Comparison of ENCODE assay signal across 11 cellular contexts in genomic region chr2:95073856-95074662, GRCh38. TPM values are rescaled to one million over a fixed set of nuclear protein-coding genes. Genes with fewer than 3 reads are reported as not detected.
DNase-seq lines count a peak whose midpoint lies in the region; ATAC-seq, FAIRE-seq and TF ChIP-seq lines count a peak whose summit lies in the region.
"Had no signal": no experiment of that assay in that cellular context is flagged by ENCODE, and none has a peak within 500 bp of the region (broad histone marks: within the 10 kb centered on the region; RNA-seq: fewer than 3 reads in every experiment).

No MANE protein-coding gene starts in this region.

- TF ChIP-seq CTCF in SK-N-SH (IDR thresholded peaks at IDR 0.05) (no peak), H1 (IDR thresholded peaks at IDR 0.05; ENCODE audit: control extremely low read depth in 1 of 3, insufficient read depth in 1 of 3, low read depth in 1 of 3, low read length in 3 of 3) (no peak)

- ATAC-seq in SK-N-SH treated with all-trans-retinoic acid at 6 μM for 48 hours (no peak), T-cell (replicated peaks in 1 of 4) (peak in 2 of 4 experiments; percentile 1 to 2), GM21737 (IDR thresholded peaks at IDR 0.05; ENCODE audit: unreplicated experiment) (no peak)

- H3K36me3 ChIP-seq in SK-N-SH (replicated peaks in 1 of 2; ENCODE audit: control insufficient read depth in 1 of 2, insufficient read depth in 2 of 2, low read length in 1 of 2) (no peaks in the 10 kb centered on the region), H1 (ENCODE audit: control insufficient read depth in 2 of 4, insufficient read depth in 4 of 4, low read length in 3 of 4) (no peaks in the 10 kb centered on the region)

- no peaks in the 10 kb centered on the region for H3F3A ChIP-seq in SK-N-SH (replicated peaks; ENCODE audit: insufficient read depth)

- H4K91ac ChIP-seq in H1 (replicated peaks; ENCODE audit: insufficient read length, low read length), result no peak overlapping the region

- POLR2A ChIA-PET in SK-N-SH (lab: Yijun Ruan, JAX), result no interaction called here
- POLR2A ChIA-PET in T-cell (lab: Charles Lee), result interaction anchor here in 1 of 2 donors (0.8 kb wide), 1 partner anchor 19 kb away, joined by 5 read pairs; no protein-coding TSS in a partner anchor
- POLR2A ChIA-PET in H1 (lab: Charles Lee; ENCODE audit: partially characterized antibody), result no interaction called here
- POLR2A ChIA-PET in HEK293T (lab: Yijun Ruan, JAX), result no interaction called here

- H3K4me1 ChIP-seq in SK-N-SH (ENCODE audit: control insufficient read depth in 1 of 2, insufficient read depth in 2 of 2, low read depth in 1 of 2, low read length in 1 of 2), result peaks cover 0 to 7% of the 10 kb centered on the region in 2 experiments; a peak in 1 of 4 replicates
- H3K4me1 ChIP-seq in H1 (replicated peaks in 1 of 4; ENCODE audit: control insufficient read depth in 3 of 4, insufficient read depth in 4 of 4, low read length in 3 of 4), result peaks cover 0 to 4% (median 2%) of the 10 kb centered on the region in 4 experiments; a peak in 5 of 7 replicates

- H4K20me1 ChIP-seq in SK-N-SH (ENCODE audit: insufficient read depth), result no peaks in the 10 kb centered on the region
- no peaks in the 10 kb centered on the region for H4K20me1 ChIP-seq in H1 (replicated peaks in 1 of 2; ENCODE audit: control insufficient read depth in 1 of 2, insufficient read depth in 2 of 2, low read length in 2 of 2)

- H3K27me3 Mint-ChIP-seq in T-cell, result no peaks in the 10 kb centered on the region

- H3K27me3 ChIP-seq in SK-N-SH (ENCODE audit: insufficient read depth) (peaks cover 81% of the 10 kb centered on the region), H1 (replicated peaks in 1 of 4; ENCODE audit: control insufficient read depth in 3 of 4, extremely low read depth in 1 of 4, insufficient read depth in 3 of 4, low read length in 3 of 4) (peaks cover 0 to 15% (median 12%) of the 10 kb centered on the region in 4 experiments; a peak in 4 of 7 replicates)

- H3K27ac ChIP-seq in SK-N-SH (ENCODE audit: low read depth in 2 of 2, low read length in 1 of 2), result no peak overlapping the region
- no peak overlapping the region for H3K27ac ChIP-seq in H1 (ENCODE audit: low read depth, low read length)

- no peaks in the 10 kb centered on the region for H3K9me3 ChIP-seq in SK-N-SH
- peaks cover 11 to 50% of the 10 kb centered on the region in 2 experiments; a peak in 3 of 4 replicates for H3K9me3 ChIP-seq in H1 (ENCODE audit: insufficient read depth in 2 of 2, low read depth in 1 of 2, low read length in 1 of 2)

- no peak overlapping the region for H3K4me3 ChIP-seq in SK-N-SH (ENCODE audit: low read depth in 2 of 2, low read length in 1 of 2)
- H3K4me3 ChIP-seq in H1 (ENCODE audit: extremely low read depth in 1 of 4, insufficient read depth in 2 of 4, low read depth in 3 of 4, low read length in 4 of 4), result no peak overlapping the region

- no peak overlapping the region for H2BK120ac ChIP-seq in H1 (replicated peaks; ENCODE audit: low read depth, low read length)

- peak; percentile 12 for DNase-seq in SK-N-SH
- DNase-seq in T-cell, result no peak
- DNase-seq in H1 (ENCODE audit: low read depth in 1 of 2, low spot score in 2 of 2), result no peak
- peak; percentile 50 for DNase-seq in posterior vena cava (ENCODE audit: low spot score)
- no peak for DNase-seq in NCI-H748 (lab: John Stamatoyannopoulos, UW; ENCODE audit: unreplicated experiment)
- no peak for DNase-seq in HEK293T (ENCODE audit: extremely low spot score)
- DNase-seq: 8988T, DMS 273 treated with DMSO at 0.1 percent for 48 hours, MM.1S had no signal

- H3K4me2 ChIP-seq in SK-N-SH (no peak overlapping the region), H1 (ENCODE audit: insufficient read depth in 1 of 2, low read depth in 2 of 2, low read length in 2 of 2) (no peak overlapping the region)

- no peak overlapping the region for H2BK20ac ChIP-seq in H1 (ENCODE audit: low read length)

- no peak overlapping the region for H3K14ac ChIP-seq in H1 (ENCODE audit: insufficient read length)

- 0 out of 2 replicates have a peak, but pooled peaks cover under 1% of the 10 kb centered on the region for H3K23me2 ChIP-seq in H1 (ENCODE audit: low read depth, low read length)

- H3K9ac ChIP-seq in SK-N-SH (no peak overlapping the region), H1 (replicated peaks in 1 of 4; ENCODE audit: extremely low read depth in 1 of 4, low read depth in 3 of 4, low read length in 3 of 4) (no peak overlapping the region)

- no peak for TF ChIP-seq POLR2A in H1 (IDR thresholded peaks at IDR 0.05; ENCODE audit: control extremely low read depth in 1 of 2, low read depth in 2 of 2, low read length in 2 of 2)

- no peak overlapping the region for H2AK5ac ChIP-seq in H1 (ENCODE audit: low read depth, low read length)

- H3K4me3 Mint-ChIP-seq in T-cell, result peak overlapping the region; percentile 70 to 88 (median 81)

- no peak overlapping the region for H3K18ac ChIP-seq in H1 (ENCODE audit: extremely low read depth, low read length)

- TF ChIP-seq RAD21 in SK-N-SH (IDR thresholded peaks at IDR 0.05; ENCODE audit: low read length), result no peak
- no peak for TF ChIP-seq RAD21 in H1 (IDR thresholded peaks at IDR 0.05 in 1 of 2, conservative IDR thresholded peaks at IDR 0.05 in 1 of 2; ENCODE audit: low read depth in 2 of 2, low read length in 2 of 2)

- H3K79me2 ChIP-seq in SK-N-SH (ENCODE audit: insufficient read depth), result no peaks in the 10 kb centered on the region
- no peaks in the 10 kb centered on the region for H3K79me2 ChIP-seq in H1 (ENCODE audit: control insufficient read depth in 1 of 2, insufficient read depth in 2 of 2, low read length in 2 of 2)

- H2BK15ac ChIP-seq in H1 (ENCODE audit: low read length), result no peak overlapping the region

- TF ChIP-seq EP300 in SK-N-SH (IDR thresholded peaks at IDR 0.05; ENCODE audit: borderline replicate concordance in 1 of 2, low read depth in 1 of 2, low read length in 1 of 2) (no peak), H1 (IDR thresholded peaks at IDR 0.05; ENCODE audit: borderline replicate concordance in 1 of 2, low read depth in 2 of 2, low read length in 2 of 2) (no peak)

- peaks cover 64 to 72% (median 68%) of the 10 kb centered on the region in 3 donors for H3K4me1 Mint-ChIP-seq in T-cell

- no peak overlapping the region for H4K5ac ChIP-seq in H1 (ENCODE audit: insufficient read length, low read depth, low read length)

- no peaks in the 10 kb centered on the region for H3K79me1 ChIP-seq in H1 (ENCODE audit: low read depth, low read length)

- peak overlapping the region; percentile 98 to 99 for H3K27ac Mint-ChIP-seq in T-cell

- no peak overlapping the region for H2BK12ac ChIP-seq in H1 (ENCODE audit: low read depth, low read length)

- H3K9me3 Mint-ChIP-seq in T-cell, result peaks cover 0 to 4% (median 0%) of the 10 kb centered on the region in 3 donors

- H3K56ac ChIP-seq in H1 (replicated peaks; ENCODE audit: insufficient read length, low read depth, low read length), result no peak overlapping the region

- no peak for FAIRE-seq in H1 (lab: Jason Lieb, UNC)

- H2BK5ac ChIP-seq in H1 (ENCODE audit: low read depth, low read length), result no peak overlapping the region

- no peak overlapping the region for H3K4ac ChIP-seq in H1 (replicated peaks; ENCODE audit: insufficient read length, low read depth, low read length)

- peak overlapping the region; percentile 35; the same call in 1 of the 2 replicates for H4K8ac ChIP-seq in H1 (ENCODE audit: extremely low read depth, insufficient read depth, low read length)

- WGBS in SK-N-SH (ENCODE audit: low lambda C conversion rate), result 0% methylated on average over 3 of the region's 18 CpGs
- WGBS in H1 (ENCODE audit: extremely low coverage in 1 of 2, insufficient coverage in 1 of 2, insufficient read length in 1 of 2, insufficient replicate concordance in 2 of 2, low coverage in 1 of 2, low lambda C conversion rate in 2 of 2, missing lambda C conversion rate in 1 of 2), 2 experiments, result 85% methylated on average over 18 of the region's 18 CpGs; no CpG with 5 or more reads in 1 of the 2 experiments

- CTCF ChIA-PET in SK-N-SH (lab: Yijun Ruan, JAX) (interaction anchor here (1.0 to 6.8 kb wide), 5 partner anchors 20 to 118 kb away, joined by 3 to 65 read pairs (median 3); no protein-coding TSS in a partner anchor), T-cell (lab: Charles Lee) (interaction anchor here (1.0 to 6.7 kb wide), 5 partner anchors 10 to 52 kb away, joined by 3 to 154 read pairs (median 5); partner anchors contain the start of gene MAL (in 1 of the 2)), H1 (lab: Charles Lee; ENCODE audit: partially characterized antibody) (interaction anchor here (0.7 to 1.7 kb wide), 3 partner anchors 11 to 41 kb away, joined by 4 to 6 read pairs (median 4); no protein-coding TSS in a partner anchor), HEK293T (lab: Yijun Ruan, JAX) (interaction anchor here (0.6 kb wide), 1 partner anchor 235 kb away, joined by 6 read pairs; no protein-coding TSS in a partner anchor)

- no peak overlapping the region for H2AFZ ChIP-seq in SK-N-SH (ENCODE audit: low read depth)
- no peak overlapping the region for H2AFZ ChIP-seq in H1 (ENCODE audit: low read length)

- no peaks in the 10 kb centered on the region for H3K36me3 Mint-ChIP-seq in T-cell

- intact Hi-C loops in posterior vena cava (cut with DNase I), result no loop called here

- H3K9me2 ChIP-seq in SK-N-SH, result no peaks in the 10 kb centered on the region

- no peak overlapping the region for H3K23ac ChIP-seq in H1 (ENCODE audit: insufficient read length)

RNA-seq across cellular contexts. Expression of gene MRPS5, which starts 47.5 kb away (rescaled TPM):
- 32.8 and 40.4 TPM in 2 replicates for polyA plus RNA-seq in SK-N-SH (2012; rRNA removed)
- 32.3 and 33.4 TPM in 2 replicates for polyA plus RNA-seq in SK-N-SH (2012; cell fraction: cytosol; rRNA removed)
- polyA plus RNA-seq in SK-N-SH (2012; cell fraction: nucleus; rRNA removed), result 73.1 and 78.0 TPM in 2 replicates
- total RNA-seq in T-cell, result 10 to 100 TPM; 32.3 to 58.3 (median 57.0) TPM
- 52.8 and 53.0 TPM in 2 replicates for total RNA-seq in H1 (2021; fragmentation: NEBNext Ultra II Directional; extraction: Animal tissue kit (Norgen Biotek cat#: 25700))
- 36.7 and 38.3 TPM in 2 replicates for polyA plus RNA-seq in H1 (2011; rRNA removed)
- 46.5 TPM for polyA plus RNA-seq in H1 (2011; cell fraction: cytosol; rRNA removed)
- 51.5 TPM for polyA plus RNA-seq in H1 (2011; cell fraction: nucleus; rRNA removed)
- polyA plus RNA-seq in H1 (2012, experiment 1 of 2), result 50.1 to 55.1 TPM (median 50.5 TPM) in 4 replicates
- polyA plus RNA-seq in H1 (2012, experiment 2 of 2), result 28.5 TPM
- polyA plus RNA-seq in H1 (2013, experiment 1 of 2), result 48.3 TPM
- 45.4 TPM for polyA plus RNA-seq in H1 (2013, experiment 2 of 2)
- polyA minus RNA-seq in H1 (2011; rRNA and poly(A)+ RNA removed), result 28.4 and 32.0 TPM in 2 replicates
- polyA minus RNA-seq in H1 (2011; cell fraction: cytosol; rRNA and poly(A)+ RNA removed), result 19.7 TPM
- polyA minus RNA-seq in H1 (2011; cell fraction: nucleus; rRNA and poly(A)+ RNA removed), result 35.6 TPM
- total RNA-seq in posterior vena cava, result 10 to 100 TPM; 32.2 to 33.7 TPM

RNA-seq across cellular contexts. Expression of gene MAL, which starts 48.6 kb away (rescaled TPM):
- not detected in 2 replicates for polyA plus RNA-seq in SK-N-SH (2012; rRNA removed)
- not detected in 2 replicates for polyA plus RNA-seq in SK-N-SH (2012; cell fraction: cytosol; rRNA removed)
- polyA plus RNA-seq in SK-N-SH (2012; cell fraction: nucleus; rRNA removed), result not detected in 2 replicates
- 100 to 1,000 TPM; 129 to 179 (median 150) TPM for total RNA-seq in T-cell
- not detected in 2 replicates for total RNA-seq in H1 (2021; fragmentation: NEBNext Ultra II Directional; extraction: Animal tissue kit (Norgen Biotek cat#: 25700))
- not detected in 2 replicates for polyA plus RNA-seq in H1 (2011; rRNA removed)
- polyA plus RNA-seq in H1 (2011; cell fraction: cytosol; rRNA removed), result not detected
- not detected for polyA plus RNA-seq in H1 (2011; cell fraction: nucleus; rRNA removed)
- not detected in 4 replicates for polyA plus RNA-seq in H1 (2012, experiment 1 of 2)
- not detected for polyA plus RNA-seq in H1 (2012, experiment 2 of 2)
- polyA plus RNA-seq in H1 (2013, experiment 1 of 2), result 0.22 TPM
- 0.33 TPM for polyA plus RNA-seq in H1 (2013, experiment 2 of 2)
- not detected in 2 replicates for polyA minus RNA-seq in H1 (2011; rRNA and poly(A)+ RNA removed)
- polyA minus RNA-seq in H1 (2011; cell fraction: cytosol; rRNA and poly(A)+ RNA removed), result not detected
- polyA minus RNA-seq in H1 (2011; cell fraction: nucleus; rRNA and poly(A)+ RNA removed), result not detected
- 1 to 10 TPM; 1.0 to 1.6 TPM for total RNA-seq in posterior vena cava

Comparison
In these comparisons a context has a peak if more than half of its experiments do, and no peak if none do; other contexts are left out.
1. DNase-seq: peak in SK-N-SH (single experiment) and posterior vena cava (single experiment); none in T-cell (0 of 34), H1 (0 of 2), NCI-H748 (single experiment) and HEK293T (single experiment).
2. RNA of gene MAL, which starts 48.6 kb away (total RNA-seq): 129 to 179 TPM in T-cell; 1.0 to 1.6 TPM in posterior vena cava and not detected in H1; every median in the first group is over 10 times any median in the second.